In genomic region chr2:210442869-210443268, GRCh38 we compare ENCODE assay signal across 1 cellular context.
A peak's percentile ranks its signal among the peaks of the same experiment; 100 is the strongest.
TF ChIP-seq lines count a peak whose summit lies in the region.

No MANE protein-coding gene starts in this region.

TF ChIP-seq in H1, 55 proteins besides CTCF, POLR2A, EP300 and RAD21:
- no peak for TF ChIP-seq SP1 (IDR thresholded peaks at IDR 0.05; ENCODE audit: low read depth, low read length)
- no peak for TF ChIP-seq JUND (IDR thresholded peaks at IDR 0.05; ENCODE audit: low read length)
- TF ChIP-seq E2F6 (IDR thresholded peaks at IDR 0.05): peak; percentile 40; the same call in 1 of the 2 replicates
- peak; percentile 37 for TF ChIP-seq NANOG (IDR thresholded peaks at IDR 0.05; ENCODE audit: insufficient read depth, low read depth, low read length, poor library complexity, severe bottlenecking)
- no peak for TF ChIP-seq CTBP2 (IDR thresholded peaks at IDR 0.05; ENCODE audit: borderline replicate concordance, insufficient read depth, insufficient read length, low read length)
- TF ChIP-seq CBX5 (IDR thresholded peaks at IDR 0.05; ENCODE audit: low read depth, low read length): no peak
- peak; percentile 58 for TF ChIP-seq POLR2AphosphoS5 (IDR thresholded peaks at IDR 0.05; ENCODE audit: low read depth, low read length)
- no peak for TF ChIP-seq RNF2 (IDR thresholded peaks at IDR 0.05; ENCODE audit: borderline replicate concordance, low read depth, low read length, missing control alignments, poor library complexity, severe bottlenecking)
- TF ChIP-seq HDAC6 (IDR thresholded peaks at IDR 0.05; ENCODE audit: low read depth, low read length): no peak
- no peak for TF ChIP-seq CHD1 (IDR thresholded peaks at IDR 0.05; ENCODE audit: low read depth, low read length)
- no peak for TF ChIP-seq CHD7 (IDR thresholded peaks at IDR 0.05; ENCODE audit: insufficient replicate concordance, low read length)
- peak; percentile 99 for TF ChIP-seq TCF12 (IDR thresholded peaks at IDR 0.05; ENCODE audit: low read depth, low read length)
- TF ChIP-seq ASH2L (IDR thresholded peaks at IDR 0.05; ENCODE audit: low read length): no peak
- TF ChIP-seq CBX8 (IDR thresholded peaks at IDR 0.05; ENCODE audit: borderline replicate concordance, low read depth, low read length): no peak
- no peak for TF ChIP-seq SIX5 (IDR thresholded peaks at IDR 0.05; ENCODE audit: low read depth, low read length)
- no peak for TF ChIP-seq YY1 (IDR thresholded peaks at IDR 0.05; ENCODE audit: low read depth, low read length)
- no peak for TF ChIP-seq TBP (IDR thresholded peaks at IDR 0.05; ENCODE audit: low read depth, low read length)
- no peak for TF ChIP-seq SP2 (IDR thresholded peaks at IDR 0.05; ENCODE audit: low read length)
- no peak for TF ChIP-seq CEBPB (IDR thresholded peaks at IDR 0.05; ENCODE audit: low read depth, low read length)
